In genomic region chr2:203869610-203870042, GRCh38 we compare ENCODE assay signal across 11 cellular contexts. TPM values are rescaled to one million over a fixed set of nuclear protein-coding genes. Genes with fewer than 3 reads are reported as not detected.
DNase-seq lines count a peak whose midpoint lies in the region; TF ChIP-seq lines count a peak whose summit lies in the region.
"Had no signal": no experiment of that assay in that cellular context is flagged by ENCODE, and none has a peak within 500 bp of the region (broad histone marks: within the 10 kb centered on the region; RNA-seq: fewer than 3 reads in every experiment).

No MANE protein-coding gene starts in this region.

- POLR2A ChIA-PET in HEK293T (lab: Yijun Ruan, JAX) = no interaction called here

- H3K27ac Mint-ChIP-seq in activated naive CD8-positive, alpha-beta T cell treated with anti-CD3 and anti-CD28 coated beads for 36 hours = peak overlapping the region; percentile 98
- H3K27ac Mint-ChIP-seq in stimulated activated naive CD8-positive, alpha-beta T cell treated with anti-CD3 and anti-CD28 coated beads, Interleukin-15, Interleukin-2, amounts not matched to agents 100 ng/mL and 50 ng/mL, for 24 hours = peak overlapping the region; percentile 96

- H3K36me3 Mint-ChIP-seq in activated naive CD8-positive, alpha-beta T cell treated with anti-CD3 and anti-CD28 coated beads for 36 hours = peaks cover 70% of the 10 kb centered on the region
- H3K36me3 Mint-ChIP-seq in stimulated activated naive CD8-positive, alpha-beta T cell treated with anti-CD3 and anti-CD28 coated beads, Interleukin-15, Interleukin-2, amounts not matched to agents 100 ng/mL and 50 ng/mL, for 24 hours (ENCODE audit: low read depth) = peaks cover 68% of the 10 kb centered on the region

- CTCF ChIA-PET in HEK293T (lab: Yijun Ruan, JAX) = no interaction called here

- H3K4me3 Mint-ChIP-seq in activated naive CD8-positive, alpha-beta T cell treated with anti-CD3 and anti-CD28 coated beads for 36 hours = peak overlapping the region; percentile 94
- peak overlapping the region; percentile 93 for H3K4me3 Mint-ChIP-seq in stimulated activated naive CD8-positive, alpha-beta T cell treated with anti-CD3 and anti-CD28 coated beads, Interleukin-15, Interleukin-2, amounts not matched to agents 100 ng/mL and 50 ng/mL, for 24 hours

- peaks cover 7% of the 10 kb centered on the region for H3K9me3 Mint-ChIP-seq in activated naive CD8-positive, alpha-beta T cell treated with anti-CD3 and anti-CD28 coated beads for 36 hours
- H3K9me3 Mint-ChIP-seq in stimulated activated naive CD8-positive, alpha-beta T cell treated with anti-CD3 and anti-CD28 coated beads, Interleukin-15, Interleukin-2, amounts not matched to agents 100 ng/mL and 50 ng/mL, for 24 hours = peaks cover 12% of the 10 kb centered on the region

- H3K27me3 Mint-ChIP-seq in activated naive CD8-positive, alpha-beta T cell treated with anti-CD3 and anti-CD28 coated beads for 36 hours = no peaks in the 10 kb centered on the region
- H3K27me3 Mint-ChIP-seq in stimulated activated naive CD8-positive, alpha-beta T cell treated with anti-CD3 and anti-CD28 coated beads, Interleukin-15, Interleukin-2, amounts not matched to agents 100 ng/mL and 50 ng/mL, for 24 hours = no peaks in the 10 kb centered on the region

- H3K4me1 Mint-ChIP-seq in activated naive CD8-positive, alpha-beta T cell treated with anti-CD3 and anti-CD28 coated beads for 36 hours = peaks cover 72% of the 10 kb centered on the region
- H3K4me1 Mint-ChIP-seq in stimulated activated naive CD8-positive, alpha-beta T cell treated with anti-CD3 and anti-CD28 coated beads, Interleukin-15, Interleukin-2, amounts not matched to agents 100 ng/mL and 50 ng/mL, for 24 hours (ENCODE audit: low read depth) = peaks cover 91% of the 10 kb centered on the region

- peak; percentile 49 for DNase-seq in NK-92 treated with Interleukin-12 subunit alpha and Interleukin-12 subunit beta, amount 100 ng/mL, for 24 hours (lab: John Stamatoyannopoulos, UW)
- DNase-seq in NK-92 (lab: John Stamatoyannopoulos, UW; ENCODE audit: unreplicated experiment) (no peak), SIG-M5 treated with dmso at 0.1 percent for 504 hours (lab: John Stamatoyannopoulos, UW; ENCODE audit: unreplicated experiment) (no peak), NCI-H2196 treated with DMSO at 0.1 percent for 48 hours (lab: John Stamatoyannopoulos, UW; ENCODE audit: unreplicated experiment) (no peak), HEK293T (ENCODE audit: extremely low spot score) (no peak)
- DNase-seq in activated CD4-positive, alpha-beta T cell treated with anti-CD3 and anti-CD28 coated beads, Interleukin-2, amount 50 U/mL, for 4 hours = peak; percentile 43 to 44
- DNase-seq in activated naive CD8-positive, alpha-beta T cell treated with anti-CD3 and anti-CD28 coated beads for 36 hours = peak; percentile 44
- DNase-seq: GDM1, Kasumi-1 had no signal

TF ChIP-seq in HEK293T, 16 proteins besides CTCF, POLR2A, EP300 and RAD21:
- no peak for TF ChIP-seq BHLHE40 (IDR thresholded peaks at IDR 0.05; ENCODE audit: borderline replicate concordance)
- TF ChIP-seq HDGF (IDR thresholded peaks at IDR 0.05; ENCODE audit: borderline replicate concordance) = no peak
- TF ChIP-seq L3MBTL2 (conservative IDR thresholded peaks at IDR 0.05) = no peak
- no peak for TF ChIP-seq ELF4 (IDR thresholded peaks at IDR 0.05)
- no peak for TF ChIP-seq SP1 (IDR thresholded peaks at IDR 0.05)
- TF ChIP-seq ZNF384 (IDR thresholded peaks at IDR 0.05) = no peak
TF ChIP-seq in HEK293T: peak in this region for 0.

RNA-seq across cellular contexts. Expression of gene CTLA4, which starts 2.1 kb away (rescaled TPM):
- 10 to 100 TPM; 45.6 to 50.9 TPM for total RNA-seq in activated naive CD8-positive, alpha-beta T cell treated with anti-CD3 and anti-CD28 coated beads for 36 hours
- total RNA-seq: OCI-LY7 had no signal

Comparison
In these comparisons a context has a peak if more than half of its experiments do, and no peak if none do; other contexts are left out.
1. DNase-seq: peak in NK-92 treated with Interleukin-12 subunit alpha and Interleukin-12 subunit beta, amount 100 ng/mL, for 24 hours (single experiment), activated CD4-positive, alpha-beta T cell treated with anti-CD3 and anti-CD28 coated beads, Interleukin-2, amount 50 U/mL, for 4 hours (2 of 2) and activated naive CD8-positive, alpha-beta T cell treated with anti-CD3 and anti-CD28 coated beads for 36 hours (single experiment); none in NK-92 (single experiment), SIG-M5 treated with dmso at 0.1 percent for 504 hours (single experiment), NCI-H2196 treated with DMSO at 0.1 percent for 48 hours (single experiment) and HEK293T (single experiment).